11 cellular contexts compared by ENCODE assay signal in the genomic region with DNA sequence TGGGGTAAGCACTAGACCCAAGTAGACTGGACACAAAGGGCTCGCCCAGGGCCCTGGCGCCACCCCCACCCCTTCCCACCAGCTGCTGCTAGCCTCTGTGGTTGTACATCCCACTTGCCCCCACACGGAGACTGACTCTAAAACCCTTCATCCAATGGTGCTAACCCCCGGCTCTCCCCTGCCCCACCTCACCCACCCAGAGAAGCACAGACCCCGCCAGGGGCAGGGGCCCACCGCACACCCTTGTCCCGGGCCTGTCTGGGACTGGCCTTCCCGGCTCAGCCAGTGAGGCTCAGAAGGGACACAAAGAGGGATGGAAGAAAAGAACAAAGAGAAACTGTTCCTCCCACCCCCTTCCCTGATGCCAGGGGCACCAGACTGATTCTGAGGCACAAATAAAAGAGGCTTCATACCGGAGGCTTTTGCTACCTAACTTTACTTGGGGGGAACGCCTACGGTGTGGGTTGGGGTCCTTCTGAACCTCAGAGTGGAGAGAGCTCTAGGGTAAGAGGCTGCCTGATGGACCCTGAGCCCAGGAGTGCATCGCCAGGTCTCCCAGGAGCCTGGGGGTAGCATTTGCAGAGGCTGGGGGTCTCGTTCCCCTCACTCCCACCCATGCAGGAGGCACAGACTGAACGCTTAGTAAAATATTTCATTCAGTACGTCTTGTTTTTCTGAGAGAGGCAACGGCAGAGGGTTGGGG. TPM values are rescaled to one million over a fixed set of nuclear protein-coding genes. Genes with fewer than 3 reads are reported as not detected.
DNase-seq lines count a peak whose midpoint lies in the region; ATAC-seq and TF ChIP-seq lines count a peak whose summit lies in the region.
"Had no signal": no experiment of that assay in that cellular context is flagged by ENCODE, and none has a peak within 500 bp of the region (broad histone marks: within the 10 kb centered on the region; RNA-seq: fewer than 3 reads in every experiment).

No MANE protein-coding gene starts in this region.

- H3K27me3 Mint-ChIP-seq in activated naive CD4-positive, alpha-beta T cell treated with anti-CD3 and anti-CD28 coated beads, Interleukin-2, amount 50 U/mL, for 24 hours = no peaks in the 10 kb centered on the region

- TF ChIP-seq EP300 in tibial nerve (IDR thresholded peaks at IDR 0.05) = no peak

- H3K27ac ChIP-seq in tibial nerve = peak overlapping the region; percentile 56 to 89 (median 77)

- peak overlapping the region; percentile 19 for H3K9ac ChIP-seq in adipocyte (ENCODE audit: low read length)

- H3K9me3 ChIP-seq in adipocyte (ENCODE audit: control insufficient read depth, low read length) = no peaks in the 10 kb centered on the region
- no peaks in the 10 kb centered on the region for H3K9me3 ChIP-seq in tibial nerve
- H3K9me3 ChIP-seq: BE2C, sigmoid colon had no signal

- no peaks in the 10 kb centered on the region for H3K36me3 Mint-ChIP-seq in activated naive CD4-positive, alpha-beta T cell treated with anti-CD3 and anti-CD28 coated beads, Interleukin-2, amount 50 U/mL, for 24 hours

- WGBS in tibial nerve, 2 donors = 49 to 57% methylated on average over 15 to 16 of the region's 16 CpGs

- H3K9me3 Mint-ChIP-seq in activated naive CD4-positive, alpha-beta T cell treated with anti-CD3 and anti-CD28 coated beads, Interleukin-2, amount 50 U/mL, for 24 hours = no peaks in the 10 kb centered on the region

- H3K4me1 ChIP-seq in adipocyte (ENCODE audit: control insufficient read depth, insufficient read depth, low read length) = peaks cover 23% of the 10 kb centered on the region
- peaks cover 0 to 66% (median 51%) of the 10 kb centered on the region in 4 donors for H3K4me1 ChIP-seq in tibial nerve
- H3K4me1 ChIP-seq: BE2C had no signal

- no peak overlapping the region for H3K27ac Mint-ChIP-seq in activated naive CD4-positive, alpha-beta T cell treated with anti-CD3 and anti-CD28 coated beads, Interleukin-2, amount 50 U/mL, for 24 hours

- peaks cover 32% of the 10 kb centered on the region for H3K4me1 Mint-ChIP-seq in activated naive CD4-positive, alpha-beta T cell treated with anti-CD3 and anti-CD28 coated beads, Interleukin-2, amount 50 U/mL, for 24 hours

- no peak for DNase-seq in activated naive CD4-positive, alpha-beta T cell (lab: John Stamatoyannopoulos, UW)
- no peak for DNase-seq in adipocyte (ENCODE audit: low read depth)
- DNase-seq in medulla oblongata (ENCODE audit: extremely low spot score) = peak; percentile 80
- no peak for DNase-seq in tibial nerve (ENCODE audit: low spot score in 2 of 2)
- no peak for DNase-seq in NCI-H2029 (lab: John Stamatoyannopoulos, UW)
- DNase-seq: BE2C, NCI-H446 treated with DMSO at 0.1 percent for 48 hours had no signal

- H3K4me3 Mint-ChIP-seq in activated naive CD4-positive, alpha-beta T cell treated with anti-CD3 and anti-CD28 coated beads, Interleukin-2, amount 50 U/mL, for 24 hours = peak overlapping the region; percentile 86

- H3K27me3 ChIP-seq in adipocyte (replicated peaks; ENCODE audit: control insufficient read depth, insufficient read depth, low read length) = no peaks in the 10 kb centered on the region
- peaks cover 0 to 5% of the 10 kb centered on the region in 2 donors for H3K27me3 ChIP-seq in tibial nerve
- H3K27me3 ChIP-seq: BE2C, sigmoid colon had no signal

- H3K36me3 ChIP-seq in adipocyte (ENCODE audit: control insufficient read depth, insufficient read depth, low read length, severe bottlenecking) (no peaks in the 10 kb centered on the region), tibial nerve (peaks cover 0 to 19% (median 0%) of the 10 kb centered on the region in 3 donors)
- H3K36me3 ChIP-seq: sigmoid colon had no signal

- TF ChIP-seq POLR2A in tibial nerve (IDR thresholded peaks at IDR 0.05) = no peak

- no peak for TF ChIP-seq CTCF in tibial nerve (IDR thresholded peaks at IDR 0.05)

- ATAC-seq in GM18909 (IDR thresholded peaks at IDR 0.05; ENCODE audit: poor library complexity, unreplicated experiment) = no peak
- ATAC-seq in HG02571 (IDR thresholded peaks at IDR 0.05; ENCODE audit: unreplicated experiment) = no peak

- H3K4me3 ChIP-seq in adipocyte (ENCODE audit: low read length) (peak overlapping the region; percentile 53), tibial nerve (peak overlapping the region; percentile 13 to 50 (median 34))

RNA-seq across cellular contexts. Expression of gene CORO6, which starts 8.2 kb away (rescaled TPM):
- 100 to 1,000 TPM in 2 of 4 donors, 10 to 100 TPM in 2; 34.5 to 139 (median 83.1) TPM for total RNA-seq in tibial nerve

RNA-seq across cellular contexts. Expression of gene ANKRD13B, which starts 21.6 kb away (rescaled TPM):
- 10 to 100 TPM; 19.0 to 50.1 (median 26.4) TPM for total RNA-seq in tibial nerve

RNA-seq across cellular contexts. Expression of gene GIT1, which starts 25.0 kb away (rescaled TPM):
- total RNA-seq in tibial nerve = 100 to 1,000 TPM in 1 of 4 donors, 10 to 100 TPM in 3; 51.3 to 100 (median 89.7) TPM

RNA-seq across cellular contexts. Expression of gene TP53I13, which starts 46.0 kb away (rescaled TPM):
- 100 to 1,000 TPM; 119 to 188 (median 152) TPM for total RNA-seq in tibial nerve

RNA-seq across cellular contexts. Expression of gene ABHD15, which starts 47.7 kb away (rescaled TPM):
- total RNA-seq in tibial nerve = 10 to 100 TPM; 25.7 to 32.7 (median 30.3) TPM
